8 cellular contexts compared by ENCODE assay signal in genomic region chr20:25863536-25864325, GRCh38.
A peak's percentile ranks its signal among the peaks of the same experiment; 100 is the strongest.
DNase-seq lines count a peak whose midpoint lies in the region; ATAC-seq and TF ChIP-seq lines count a peak whose summit lies in the region.

No MANE protein-coding gene starts in this region.

- H3K4me3 ChIP-seq in breast epithelium = peak overlapping the region; percentile 26 to 63 (median 49)
- H3K4me3 ChIP-seq in mucosa of stomach (ENCODE audit: low read length) = peak overlapping the region; percentile 36

- H3K27ac ChIP-seq in breast epithelium = no peak overlapping the region

- intact Hi-C loops in breast epithelium (cut with DNase I; ENCODE audit: low total_unique reads) = no loop called here

- peak overlapping the region; percentile 41 for H3K9ac ChIP-seq in mucosa of stomach (ENCODE audit: low read length)

- no peaks in the 10 kb centered on the region for H3K36me3 ChIP-seq in breast epithelium
- H3K36me3 ChIP-seq in mucosa of stomach (ENCODE audit: control insufficient read depth, insufficient read depth, low read length) = no peaks in the 10 kb centered on the region

- H3K27me3 ChIP-seq in breast epithelium (no peaks in the 10 kb centered on the region), mucosa of stomach (ENCODE audit: control insufficient read depth, insufficient read depth, low read length) (peaks cover 84% of the 10 kb centered on the region)

- no peak for TF ChIP-seq POLR2A in breast epithelium (IDR thresholded peaks at IDR 0.05)

- H3K4me1 ChIP-seq in breast epithelium (peaks cover 7 to 10% of the 10 kb centered on the region in 2 donors), mucosa of stomach (ENCODE audit: control insufficient read depth, insufficient read depth, low read length) (peaks cover 32% of the 10 kb centered on the region)

- H3K9me3 ChIP-seq in breast epithelium = no peaks in the 10 kb centered on the region
- no peaks in the 10 kb centered on the region for H3K9me3 ChIP-seq in mucosa of stomach (ENCODE audit: control insufficient read depth, low read length)

- peak; percentile 24 for DNase-seq in Ammon's horn (ENCODE audit: low spot score)
- peak; percentile 25 for DNase-seq in HK-2 (ENCODE audit: unreplicated experiment)
- DNase-seq in breast epithelium (ENCODE audit: low spot score in 2 of 2) = no peak
- DNase-seq in SIG-M5 (lab: John Stamatoyannopoulos, UW) = no peak
- no peak for DNase-seq in medulla oblongata (ENCODE audit: extremely low spot score)
- DNase-seq in stimulated activated CD4-positive, alpha-beta T cell treated with anti-CD3 and anti-CD28 coated beads, Interleukin-4, amount 100 ng/mL, for 1 hour = no peak

- no peak for TF ChIP-seq CTCF in breast epithelium (IDR thresholded peaks at IDR 0.05)

- no peak for ATAC-seq in GM21723 (IDR thresholded peaks at IDR 0.05; ENCODE audit: unreplicated experiment)

Comparison
In these comparisons a context has a peak if more than half of its experiments do, and no peak if none do; other contexts are left out.
1. DNase-seq: peak in Ammon's horn (single experiment) and HK-2 (single experiment); none in breast epithelium (0 of 2), SIG-M5 (single experiment), medulla oblongata (single experiment) and stimulated activated CD4-positive, alpha-beta T cell treated with anti-CD3 and anti-CD28 coated beads, Interleukin-4, amount 100 ng/mL, for 1 hour (single experiment).